In the genomic region with DNA sequence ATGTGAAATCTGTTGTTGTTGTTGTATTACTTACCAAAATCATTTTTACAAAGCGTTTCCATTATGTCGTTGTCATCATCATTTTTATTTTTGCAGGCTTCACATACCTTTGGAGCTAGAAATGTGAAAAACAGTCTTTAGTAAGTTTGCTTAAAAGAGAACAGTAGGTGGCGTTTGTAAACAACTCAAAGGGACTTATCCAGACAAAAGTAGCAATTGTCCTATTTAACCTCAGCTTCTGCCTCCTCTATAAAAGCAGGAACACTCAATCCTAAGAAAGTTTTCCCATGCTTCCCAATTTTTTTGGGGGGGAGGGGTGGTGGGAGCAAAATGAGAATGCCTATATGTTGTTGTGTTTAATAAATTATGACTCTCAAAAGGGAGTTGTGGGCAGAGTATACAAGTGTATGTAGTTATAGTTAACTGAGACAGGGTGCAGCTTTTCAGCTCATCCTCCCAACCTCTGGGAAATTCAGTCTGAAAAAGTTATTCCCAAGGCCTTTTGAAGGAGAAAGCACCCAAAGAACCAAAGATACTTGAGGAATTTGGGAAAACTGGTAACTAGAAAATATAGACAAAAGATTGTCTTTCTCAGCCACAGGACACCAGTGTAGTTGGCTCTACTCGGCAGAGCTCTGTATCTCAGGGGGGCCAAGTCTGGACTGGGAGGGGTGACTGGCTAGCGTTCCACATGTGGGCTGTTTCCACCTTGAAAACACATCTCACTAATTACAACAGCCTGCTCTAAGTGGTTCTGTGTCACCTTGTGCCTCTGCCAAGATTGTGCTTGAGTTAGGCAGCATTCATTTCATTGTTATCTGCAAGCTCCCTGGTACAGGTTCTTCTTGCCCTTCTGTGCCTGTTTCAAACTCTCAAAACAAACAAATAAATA, we compare ENCODE assay signal across 9 cellular contexts. TPM values are rescaled to one million over a fixed set of nuclear protein-coding genes. Genes with fewer than 3 reads are reported as not detected.
DNase-seq lines count a peak whose midpoint lies in the region; ATAC-seq, FAIRE-seq and TF ChIP-seq lines count a peak whose summit lies in the region.
"Had no signal": no experiment of that assay in that cellular context is flagged by ENCODE, and none has a peak within 500 bp of the region (broad histone marks: within the 10 kb centered on the region; RNA-seq: fewer than 3 reads in every experiment).

No MANE protein-coding gene starts in this region.

- H2AFZ ChIP-seq in IMR-90 (replicated peaks; ENCODE audit: low read length, poor library complexity) = no peak overlapping the region
- no peak overlapping the region for H2AFZ ChIP-seq in astrocyte (ENCODE audit: low read depth, low read length)

- H4K5ac ChIP-seq in IMR-90 (ENCODE audit: low read depth, low read length) = no peak overlapping the region

- H3K79me1 ChIP-seq in IMR-90 (ENCODE audit: low read depth in 1 of 2, low read length in 2 of 2) = no peaks in the 10 kb centered on the region

- no peak for TF ChIP-seq RAD21 in IMR-90 (IDR thresholded peaks at IDR 0.05; ENCODE audit: low read length)

- H2BK20ac ChIP-seq in IMR-90 (ENCODE audit: low read depth, low read length) = no peak overlapping the region

- no peak overlapping the region for H3K4ac ChIP-seq in IMR-90 (ENCODE audit: low read depth, low read length)

- ATAC-seq in IMR-90 (ENCODE audit: low read depth) (no peak), lower lobe of right lung (no peak)

- H4K20me1 ChIP-seq in IMR-90 (ENCODE audit: insufficient read depth, low read length) (no peaks in the 10 kb centered on the region), astrocyte (ENCODE audit: insufficient read depth, low read length) (no peaks in the 10 kb centered on the region)

- H3K56ac ChIP-seq in IMR-90 (ENCODE audit: extremely low read depth, insufficient read depth, low read length) = no peak overlapping the region

- intact Hi-C loops in IMR-90 (cut with micrococcal nuclease) (loop anchor here (1.0 to 10.0 kb wide), 2 partner anchors 528 to 719 kb away; no protein-coding TSS in a partner anchor), lower lobe of right lung (cut with DNase I) (no loop called here), posterior cingulate gyrus (cut with DNase I) (loop anchor here (2.0 kb wide), 1 partner anchor 529 kb away; no protein-coding TSS in a partner anchor)

- H3K36me3 ChIP-seq in IMR-90 (ENCODE audit: control insufficient read depth, insufficient read depth, low read length) (no peaks in the 10 kb centered on the region), astrocyte (ENCODE audit: insufficient read depth, low read length) (no peaks in the 10 kb centered on the region), lower lobe of right lung (no peaks in the 10 kb centered on the region)

- H3K27ac ChIP-seq in IMR-90 (ENCODE audit: insufficient read depth, low read length) (no peak overlapping the region), astrocyte (ENCODE audit: low read depth, low read length) (no peak overlapping the region), lower lobe of right lung (no peak overlapping the region)

- in situ Hi-C loops in IMR-90 (cut with MboI; ENCODE audit: low sequenced_read_pairs) = no loop called here

- WGBS in IMR-90 (ENCODE audit: extremely low coverage in 2 of 2, insufficient read length in 1 of 2), 2 experiments = no CpG with 5 or more reads among the region's 5 CpGs

- H3K79me2 ChIP-seq in astrocyte (ENCODE audit: insufficient read depth, low read length) = no peaks in the 10 kb centered on the region

- no peak overlapping the region for H4K91ac ChIP-seq in IMR-90 (ENCODE audit: insufficient read depth, low read depth, low read length)

- CTCF ChIA-PET in IMR-90 (lab: Yijun Ruan, JAX) = interaction anchor here (0.6 to 1.0 kb wide), 3 partner anchors 9 to 1100 kb away, joined by 4 to 5 read pairs (median 4); no protein-coding TSS in a partner anchor

- H3K9me3 ChIP-seq in IMR-90 (ENCODE audit: control insufficient read depth, insufficient read depth, low read length) (no peaks in the 10 kb centered on the region), astrocyte (ENCODE audit: insufficient read depth, low read depth, low read length) (no peaks in the 10 kb centered on the region), lower lobe of right lung (no peaks in the 10 kb centered on the region)

- peaks cover 2% of the 10 kb centered on the region for H3K36me3 Mint-ChIP-seq in astrocyte (ENCODE audit: low read depth, unreplicated experiment)
- H3K36me3 Mint-ChIP-seq in activated T-cell treated with anti-CD3 and anti-CD28 coated beads, Interleukin-2, amount 50 U/mL, for 24 hours (ENCODE audit: low read depth) = no peaks in the 10 kb centered on the region
- H3K36me3 Mint-ChIP-seq: memory B cell had no signal

- POLR2A ChIA-PET in IMR-90 (lab: Charles Lee; ENCODE audit: unreplicated experiment) = interaction anchor here (0.6 kb wide), 1 partner anchor 70 kb away, joined by 13 read pairs; no protein-coding TSS in a partner anchor

- TF ChIP-seq POLR2A in IMR-90 (IDR thresholded peaks at IDR 0.05; ENCODE audit: low read depth, low read length) = no peak

- BruUV-seq in IMR-90 (replicated peaks; lab: Mats Ljungman, UMichigan) = no TSS peak

- no peak overlapping the region for H3K4me3 ChIP-seq in IMR-90 (ENCODE audit: insufficient read depth, low read depth, low read length)
- no peak overlapping the region for H3K4me3 ChIP-seq in astrocyte (ENCODE audit: insufficient read depth, low read depth, low read length)
- peak overlapping the region; percentile 46 for H3K4me3 ChIP-seq in lower lobe of right lung

- TF ChIP-seq CTCF in IMR-90 (conservative IDR thresholded peaks at IDR 0.05; ENCODE audit: low read depth, low read length) = peak; percentile 30
- TF ChIP-seq CTCF in astrocyte (IDR thresholded peaks at IDR 0.05; ENCODE audit: insufficient read depth, low read depth, low read length) = peak; percentile 49
- peak; percentile 13 for TF ChIP-seq CTCF in lower lobe of right lung (IDR thresholded peaks at IDR 0.05)

- H3K9me3 Mint-ChIP-seq in astrocyte (ENCODE audit: unreplicated experiment) = no peaks in the 10 kb centered on the region
- no peaks in the 10 kb centered on the region for H3K9me3 Mint-ChIP-seq in activated T-cell treated with anti-CD3 and anti-CD28 coated beads, Interleukin-2, amount 50 U/mL, for 24 hours
- H3K9me3 Mint-ChIP-seq: memory B cell had no signal

- H3K4me1 ChIP-seq in IMR-90 (ENCODE audit: control insufficient read depth, insufficient read depth, low read length) = no peaks in the 10 kb centered on the region; the same call in 1 of the 2 replicates
- peaks cover 9% of the 10 kb centered on the region for H3K4me1 ChIP-seq in astrocyte (ENCODE audit: insufficient read depth, low read length)
- H3K4me1 ChIP-seq in lower lobe of right lung = peaks cover 18% of the 10 kb centered on the region

- H4K8ac ChIP-seq in IMR-90 (ENCODE audit: low read depth in 2 of 2, low read length in 2 of 2) = no peak overlapping the region

- H2AK5ac ChIP-seq in IMR-90 (ENCODE audit: low read depth, low read length) = no peak overlapping the region

- H2BK120ac ChIP-seq in IMR-90 (ENCODE audit: low read depth, low read length) = no peak overlapping the region

- peak overlapping the region; percentile 87 for H3K4me3 Mint-ChIP-seq in astrocyte (ENCODE audit: unreplicated experiment)
- no peak overlapping the region for H3K4me3 Mint-ChIP-seq in activated T-cell treated with anti-CD3 and anti-CD28 coated beads, Interleukin-2, amount 50 U/mL, for 24 hours
- H3K4me3 Mint-ChIP-seq: memory B cell had no signal

- H3K27ac Mint-ChIP-seq in astrocyte (ENCODE audit: unreplicated experiment) = no peak overlapping the region
- no peak overlapping the region for H3K27ac Mint-ChIP-seq in activated T-cell treated with anti-CD3 and anti-CD28 coated beads, Interleukin-2, amount 50 U/mL, for 24 hours
- H3K27ac Mint-ChIP-seq: memory B cell had no signal

- H3K14ac ChIP-seq in IMR-90 (replicated peaks; ENCODE audit: low read depth, low read length) = no peak overlapping the region

- no peak overlapping the region for H3K23ac ChIP-seq in IMR-90 (ENCODE audit: low read depth, low read length)

- peaks cover 42% of the 10 kb centered on the region for H3K27me3 ChIP-seq in IMR-90 (ENCODE audit: control insufficient read depth, insufficient read depth, low read length)
- H3K27me3 ChIP-seq in astrocyte (ENCODE audit: insufficient read depth, low read length) = peaks cover 54% of the 10 kb centered on the region
- peaks cover 63% of the 10 kb centered on the region for H3K27me3 ChIP-seq in lower lobe of right lung (ENCODE audit: low read depth)

- peak; percentile 45 for DNase-seq in DMS114 treated with DMSO at 0.1 percent for 48 hours (lab: John Stamatoyannopoulos, UW; ENCODE audit: unreplicated experiment)
- DNase-seq in IMR-90 = peak; percentile 14
- peak; percentile 30 for DNase-seq in astrocyte (ENCODE audit: low read depth)
- DNase-seq in lower lobe of right lung = no peak
- DNase-seq in posterior cingulate gyrus = no peak
- DNase-seq in activated CD4-positive, alpha-beta T cell treated with anti-CD3 and anti-CD28 coated beads for 1 hour = no peak
- no peak for DNase-seq in activated CD4-positive, alpha-beta T cell treated with anti-CD3 and anti-CD28 coated beads, Interleukin-2, amount 50 U/mL, for 4 hours
- no peak for DNase-seq in activated T-cell treated with anti-CD3 and anti-CD28 coated beads, Interleukin-2, amount 50 U/mL, for 24 hours

- dilution Hi-C loops in IMR-90 (cut with HindIII; ENCODE audit: low sequenced_read_pairs, unreplicated experiment) = no loop called here

- no peak overlapping the region for H2AK9ac ChIP-seq in IMR-90 (replicated peaks; ENCODE audit: low read depth, low read length, poor library complexity)

- H3K9ac ChIP-seq in IMR-90 (ENCODE audit: low read depth, low read length) (no peak overlapping the region), astrocyte (ENCODE audit: low read length) (no peak overlapping the region)

- peaks cover 16% of the 10 kb centered on the region for H3K27me3 Mint-ChIP-seq in astrocyte (ENCODE audit: low read depth, unreplicated experiment)
- peaks cover 80% of the 10 kb centered on the region for H3K27me3 Mint-ChIP-seq in activated T-cell treated with anti-CD3 and anti-CD28 coated beads, Interleukin-2, amount 50 U/mL, for 24 hours

- H3K18ac ChIP-seq in IMR-90 (ENCODE audit: low read depth, low read length) = no peak overlapping the region

- peaks cover 2% of the 10 kb centered on the region for H3K4me1 Mint-ChIP-seq in astrocyte (ENCODE audit: low read depth, unreplicated experiment)
- H3K4me1 Mint-ChIP-seq in activated T-cell treated with anti-CD3 and anti-CD28 coated beads, Interleukin-2, amount 50 U/mL, for 24 hours (ENCODE audit: low read depth) = peaks cover 25% of the 10 kb centered on the region

- FAIRE-seq in astrocyte (lab: Jason Lieb, UNC) = peak; percentile 92

- H2BK15ac ChIP-seq in IMR-90 (ENCODE audit: low read depth, low read length) = no peak overlapping the region

- H3K9me1 ChIP-seq in IMR-90 (ENCODE audit: insufficient read depth, low read length) = no peaks in the 10 kb centered on the region

- no peak overlapping the region for H3K4me2 ChIP-seq in IMR-90 (ENCODE audit: low read depth, low read length)
- no peak overlapping the region for H3K4me2 ChIP-seq in astrocyte (ENCODE audit: low read length)

- no peak overlapping the region for H2BK5ac ChIP-seq in IMR-90 (ENCODE audit: low read depth, low read length, poor library complexity, severe bottlenecking)

RNA-seq across cellular contexts. Expression of gene SFRP2, which starts 2.8 kb away (rescaled TPM):
- total RNA-seq in IMR-90 (2012; rRNA removed) (not detected in 2 replicates), astrocyte (92.8 and 146 TPM in 2 replicates), lower lobe of right lung (39.5 TPM)
- polyA plus RNA-seq in IMR-90 (2012; rRNA removed) = not detected in 2 replicates
- polyA plus RNA-seq in IMR-90 (2012; cell fraction: cytosol; rRNA removed) = 0.02 TPM in 1 of 2 replicates, not detected in the other
- polyA plus RNA-seq in IMR-90 (2012; cell fraction: nucleus; rRNA removed; ENCODE audit: low replicate concordance) = not detected in 2 replicates

RNA-seq across cellular contexts. Expression of gene RNF175, which starts 26.3 kb away (rescaled TPM):
- total RNA-seq in IMR-90 (2012; rRNA removed) = not detected in 2 replicates
- polyA plus RNA-seq in IMR-90 (2012; rRNA removed) = not detected in 2 replicates
- polyA plus RNA-seq in IMR-90 (2012; cell fraction: cytosol; rRNA removed) = not detected in 2 replicates
- polyA plus RNA-seq in IMR-90 (2012; cell fraction: nucleus; rRNA removed; ENCODE audit: low replicate concordance) = not detected in 2 replicates
- 1.0 TPM in 2 replicates for total RNA-seq in astrocyte
- 0.12 TPM for total RNA-seq in lower lobe of right lung

Comparison
In these comparisons a context has a peak if more than half of its experiments do, and no peak if none do; other contexts are left out.
1. DNase-seq: peak in DMS114 treated with DMSO at 0.1 percent for 48 hours (single experiment), IMR-90 (single experiment) and astrocyte (single experiment); none in lower lobe of right lung (single experiment), posterior cingulate gyrus (0 of 10), activated CD4-positive, alpha-beta T cell treated with anti-CD3 and anti-CD28 coated beads for 1 hour (single experiment), activated CD4-positive, alpha-beta T cell treated with anti-CD3 and anti-CD28 coated beads, Interleukin-2, amount 50 U/mL, for 4 hours (0 of 2) and activated T-cell treated with anti-CD3 and anti-CD28 coated beads, Interleukin-2, amount 50 U/mL, for 24 hours (single experiment).
2. RNA of gene SFRP2, which starts 2.8 kb away (total RNA-seq): 92.8 to 146 TPM in astrocyte and 39.5 TPM in lower lobe of right lung (single experiment); not detected in IMR-90; every median in the first group is over 10 times any median in the second.
3. Peak in every context shown above with its lines, with median percentiles within 50 percentile points of each other: CTCF ChIP-seq.